In the genomic region with DNA sequence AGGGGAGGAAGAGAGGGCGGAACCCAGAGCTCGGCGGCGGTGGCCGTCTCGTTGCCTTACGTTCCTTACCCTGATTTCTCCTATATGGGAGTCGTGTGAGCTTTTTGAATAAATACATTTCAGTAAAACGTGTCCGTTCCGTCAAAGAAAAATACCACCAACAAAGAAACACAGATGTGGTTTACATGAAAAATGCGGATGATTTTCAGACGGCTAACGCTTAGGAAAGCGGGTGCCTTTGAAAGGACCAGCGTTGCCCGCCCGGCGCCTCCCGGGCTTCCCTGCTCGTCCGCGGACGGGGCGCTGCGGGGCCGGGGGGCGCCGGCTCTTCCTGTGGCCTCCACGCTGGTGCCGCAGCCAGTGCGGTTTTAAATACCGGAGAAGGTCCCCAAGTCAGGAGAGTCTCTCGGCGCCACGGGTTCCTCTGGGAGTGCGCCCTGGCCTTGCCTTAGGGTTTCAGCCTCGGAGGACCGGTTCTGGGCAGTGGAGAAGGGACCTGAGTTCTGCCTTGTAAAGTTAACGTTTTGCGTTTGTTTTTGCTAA, we compare ENCODE assay signal across 8 cellular contexts. TPM values are rescaled to one million over a fixed set of nuclear protein-coding genes. Genes with fewer than 3 reads are reported as not detected.
DNase-seq lines count a peak whose midpoint lies in the region; ATAC-seq and TF ChIP-seq lines count a peak whose summit lies in the region.

No MANE protein-coding gene starts in this region.

- H3K27ac Mint-ChIP-seq in activated naive CD4-positive, alpha-beta T cell treated with anti-CD3 and anti-CD28 coated beads, Interleukin-2, amount 50 U/mL, for 72 hours = peak overlapping the region; percentile 93 to 96

- H3K27me3 ChIP-seq in AG04450 (ENCODE audit: control insufficient read depth, insufficient read depth, low read length) (no peaks in the 10 kb centered on the region), heart left ventricle (no peaks in the 10 kb centered on the region)

- TF ChIP-seq POLR2A in heart left ventricle (IDR thresholded peaks at IDR 0.05) = no peak

- 0 to 1% (median 0%) methylated on average over 39 to 41 of the region's 41 CpGs for WGBS in heart left ventricle, 4 donors

- no peak for DNase-seq in AG04450 (ENCODE audit: low read depth, low spot score)
- peak; percentile 75 for DNase-seq in RKO (ENCODE audit: low spot score)
- DNase-seq in activated naive CD4-positive, alpha-beta T cell treated with anti-CD3 and anti-CD28 coated beads, Interleukin-2, amount 50 U/mL, for 72 hours (ENCODE audit: low spot score in 2 of 2) = peak; percentile 41 to 62
- DNase-seq in heart left ventricle = peak; percentile 26 to 70 (median 34)
- DNase-seq in posterior vena cava (ENCODE audit: low spot score) = peak; percentile 85

- ATAC-seq in GM18861 (IDR thresholded peaks at IDR 0.05; ENCODE audit: unreplicated experiment) = peak; percentile 8
- ATAC-seq in HG03342 (IDR thresholded peaks at IDR 0.05; ENCODE audit: unreplicated experiment) = peak; percentile 57
- peak; percentile 55 to 77 for ATAC-seq in activated naive CD4-positive, alpha-beta T cell treated with anti-CD3 and anti-CD28 coated beads, Interleukin-2, amount 50 U/mL, for 72 hours
- peak in 3 of 4 donors; percentile 6 to 19 (median 18) for ATAC-seq in heart left ventricle
- ATAC-seq in GM19328 (IDR thresholded peaks at IDR 0.05; ENCODE audit: unreplicated experiment) = no peak

- no peaks in the 10 kb centered on the region for H3K9me3 ChIP-seq in AG04450 (ENCODE audit: control insufficient read depth, insufficient read depth, low read length)
- no peaks in the 10 kb centered on the region for H3K9me3 ChIP-seq in heart left ventricle

- CTCF ChIA-PET in AG04450 (lab: Charles Lee) = no interaction called here

- H3K4me1 ChIP-seq in heart left ventricle = peaks cover 0 to 25% (median 14%) of the 10 kb centered on the region in 12 donors

- TF ChIP-seq CTCF in AG04450 (IDR thresholded peaks at IDR 0.05; ENCODE audit: low read depth, low read length) = no peak
- TF ChIP-seq CTCF in heart left ventricle (IDR thresholded peaks at IDR 0.05) = no peak

- POLR2A ChIA-PET in AG04450 (lab: Yijun Ruan, JAX) = interaction anchor here (1.1 to 2.2 kb wide), 4 partner anchors 17 to 59 kb away, joined by 4 to 8 read pairs (median 4); no protein-coding TSS in a partner anchor

- H3K27ac ChIP-seq in AG04450 (ENCODE audit: low read depth, low read length) (peak overlapping the region; percentile 71), heart left ventricle (peak overlapping the region; percentile 90 to 99 (median 98))

- intact Hi-C loops in heart left ventricle (cut with DNase I) = no loop called here
- intact Hi-C loops in posterior vena cava (cut with DNase I) = no loop called here

- H3K4me3 ChIP-seq in AG04450 (ENCODE audit: low read depth, low read length) (peak overlapping the region; percentile 82), heart left ventricle (peak overlapping the region; percentile 57 to 93 (median 78))

- peaks cover 0 to 48% (median 24%) of the 10 kb centered on the region in 9 donors for H3K36me3 ChIP-seq in heart left ventricle

- H3K9me3 Mint-ChIP-seq in activated naive CD4-positive, alpha-beta T cell treated with anti-CD3 and anti-CD28 coated beads, Interleukin-2, amount 50 U/mL, for 72 hours = no peaks in the 10 kb centered on the region

- peaks cover 31 to 41% of the 10 kb centered on the region in 2 donors for H3K36me3 Mint-ChIP-seq in activated naive CD4-positive, alpha-beta T cell treated with anti-CD3 and anti-CD28 coated beads, Interleukin-2, amount 50 U/mL, for 72 hours

RNA-seq across cellular contexts. Expression of a gene that starts 0.8 kb away (rescaled TPM):
- polyA plus RNA-seq in AG04450 (2011; rRNA removed) = 52.3 and 60.3 TPM in 2 replicates
- 16.2 and 18.4 TPM in 2 replicates for polyA minus RNA-seq in AG04450 (2011; rRNA and poly(A)+ RNA removed)
- 10 to 100 TPM; 42.2 to 76.8 TPM for total RNA-seq in activated naive CD4-positive, alpha-beta T cell treated with anti-CD3 and anti-CD28 coated beads, Interleukin-2, amount 50 U/mL, for 72 hours
- 10 to 100 TPM; 13.4 to 25.5 (median 20.3) TPM for total RNA-seq in heart left ventricle
- polyA plus RNA-seq in heart left ventricle = 10 to 100 TPM; 28.9 to 42.0 TPM
- 10 to 100 TPM; 35.2 to 36.7 TPM for total RNA-seq in posterior vena cava

RNA-seq across cellular contexts. Expression of a gene that starts 32.1 kb away (rescaled TPM):
- polyA plus RNA-seq in AG04450 (2011; rRNA removed) = 39.3 and 57.7 TPM in 2 replicates
- 12.3 and 17.5 TPM in 2 replicates for polyA minus RNA-seq in AG04450 (2011; rRNA and poly(A)+ RNA removed)
- 10 to 100 TPM; 29.2 to 40.5 TPM for total RNA-seq in activated naive CD4-positive, alpha-beta T cell treated with anti-CD3 and anti-CD28 coated beads, Interleukin-2, amount 50 U/mL, for 72 hours
- 10 to 100 TPM in 5 of 9 donors, 1 to 10 TPM in 4; 7.0 to 17.5 (median 12.1) TPM for total RNA-seq in heart left ventricle
- 1 to 10 TPM; 3.2 to 6.2 TPM for polyA plus RNA-seq in heart left ventricle
- 10 to 100 TPM; 16.3 to 16.4 TPM for total RNA-seq in posterior vena cava

RNA-seq across cellular contexts. Expression of a gene that starts 47.5 kb away (rescaled TPM):
- polyA plus RNA-seq in AG04450 (2011; rRNA removed) (88.2 and 112 TPM in 2 replicates), heart left ventricle (10 to 100 TPM; 38.6 to 39.5 TPM)
- 53.5 and 78.5 TPM in 2 replicates for polyA minus RNA-seq in AG04450 (2011; rRNA and poly(A)+ RNA removed)
- 100 to 1,000 TPM in 1 of 2 donors, 10 to 100 TPM in 1; 85.1 to 108 TPM for total RNA-seq in activated naive CD4-positive, alpha-beta T cell treated with anti-CD3 and anti-CD28 coated beads, Interleukin-2, amount 50 U/mL, for 72 hours
- total RNA-seq in heart left ventricle (10 to 100 TPM; 20.0 to 41.7 (median 31.6) TPM), posterior vena cava (10 to 100 TPM; 46.8 TPM)
